13 cellular contexts compared by ENCODE assay signal in genomic region chr18:76529433-76529811, GRCh38. TPM values are rescaled to one million over a fixed set of nuclear protein-coding genes. Genes with fewer than 3 reads are reported as not detected.
DNase-seq lines count a peak whose midpoint lies in the region; ATAC-seq and TF ChIP-seq lines count a peak whose summit lies in the region.
"Had no signal": no experiment of that assay in that cellular context is flagged by ENCODE, and none has a peak within 500 bp of the region (broad histone marks: within the 10 kb centered on the region; RNA-seq: fewer than 3 reads in every experiment).

No MANE protein-coding gene starts in this region.

- H3K9me2 ChIP-seq in Karpas-422 (replicated peaks; ENCODE audit: insufficient read depth, low read length) = no peaks in the 10 kb centered on the region

- H4K20me1 ChIP-seq in Karpas-422 (ENCODE audit: insufficient read depth, low read depth, low read length) = no peaks in the 10 kb centered on the region

- H3K27me3 ChIP-seq in AG04450 (ENCODE audit: control insufficient read depth, insufficient read depth, low read length) (no peaks in the 10 kb centered on the region), Karpas-422 (ENCODE audit: low read length) (no peaks in the 10 kb centered on the region; the same call in 1 of the 2 replicates), ovary (no peaks in the 10 kb centered on the region)

- no peaks in the 10 kb centered on the region for H3K79me2 ChIP-seq in Karpas-422 (ENCODE audit: low read length)

- 21 to 53% (median 36%) methylated on average over 23 of the region's 23 CpGs for WGBS in ovary, 3 donors

- H3K36me3 ChIP-seq in Karpas-422 (ENCODE audit: insufficient read depth, low read length) (no peaks in the 10 kb centered on the region), ovary (no peaks in the 10 kb centered on the region)
- H3K36me3 ChIP-seq: SJSA1 had no signal

- H3K4me3 ChIP-seq in AG04450 (ENCODE audit: low read depth, low read length) = peak overlapping the region; percentile 61; the same call in 1 of the 2 replicates
- H3K4me3 ChIP-seq in Karpas-422 (ENCODE audit: low read length) = peak overlapping the region; percentile 68
- H3K4me3 ChIP-seq in fibroblast of mammary gland (ENCODE audit: control insufficient read depth, low read depth, low read length) = peak overlapping the region; percentile 56
- peak overlapping the region; percentile 49 for H3K4me3 ChIP-seq in ovary
- H3K4me3 ChIP-seq in coronary artery = no peak overlapping the region
- H3K4me3 ChIP-seq: SJSA1 had no signal

- H3K27ac ChIP-seq in AG04450 (ENCODE audit: low read depth, low read length) (peak overlapping the region; percentile 85), Karpas-422 (ENCODE audit: low read length) (no peak overlapping the region), ovary (peak overlapping the region; percentile 24 to 98), coronary artery (no peak overlapping the region)
- H3K27ac ChIP-seq: SJSA1 had no signal

- CTCF ChIA-PET in AG04450 (lab: Charles Lee) = interaction anchor here (0.9 to 1.7 kb wide), 4 partner anchors 9 to 131 kb away, joined by 3 to 6 read pairs (median 4); no protein-coding TSS in a partner anchor
- CTCF ChIA-PET in GM10248 (lab: Yijun Ruan, JAX) = interaction anchor here (1.1 kb wide), 1 partner anchor 19 kb away, joined by 3 read pairs; no protein-coding TSS in a partner anchor

- intact Hi-C loops in ovary (cut with DNase I) = loop anchor here in 1 of 4 donors (5.0 kb wide), 2 partner anchors 37 to 38 kb away; no protein-coding TSS in a partner anchor

- POLR2A ChIA-PET in AG04450 (lab: Yijun Ruan, JAX) = interaction anchor here (1.1 to 1.2 kb wide), 2 partner anchors 24 to 36 kb away, joined by 3 to 8 read pairs; no protein-coding TSS in a partner anchor
- POLR2A ChIA-PET in GM10248 (lab: Yijun Ruan, JAX) = no interaction called here

- no peak for TF ChIP-seq POLR2A in ovary (IDR thresholded peaks at IDR 0.05)

- H3K4me2 ChIP-seq in Karpas-422 (ENCODE audit: low read depth, low read length, poor library complexity, severe bottlenecking) = peak overlapping the region; percentile 86

- peaks cover 6% of the 10 kb centered on the region; the same call in 1 of the 2 replicates for H3K9me3 ChIP-seq in AG04450 (ENCODE audit: control insufficient read depth, insufficient read depth, low read length)
- no peaks in the 10 kb centered on the region for H3K9me3 ChIP-seq in Karpas-422 (ENCODE audit: low read length)
- no peaks in the 10 kb centered on the region for H3K9me3 ChIP-seq in ovary
- H3K9me3 ChIP-seq: SJSA1 had no signal

- no peak for TF ChIP-seq CTCF in AG04450 (IDR thresholded peaks at IDR 0.05; ENCODE audit: low read depth, low read length)
- TF ChIP-seq CTCF in fibroblast of mammary gland (conservative IDR thresholded peaks at IDR 0.05; ENCODE audit: control insufficient read depth, insufficient read depth, low read depth, low read length) = no peak
- TF ChIP-seq CTCF in ovary (IDR thresholded peaks at IDR 0.05) = no peak
- TF ChIP-seq CTCF in GM10248 (IDR thresholded peaks at IDR 0.05; ENCODE audit: control extremely low read depth, extremely low read depth, low read depth, missing control alignments) = no peak
- no peak for TF ChIP-seq CTCF in coronary artery (IDR thresholded peaks at IDR 0.05)

- no peak for DNase-seq in AG04450 (ENCODE audit: low read depth, low spot score)
- DNase-seq in Karpas-422 = no peak
- no peak for DNase-seq in fibroblast of mammary gland (ENCODE audit: low read depth)
- peak in 4 of 5 donors; percentile 45 to 77 (median 58) for DNase-seq in ovary
- DNase-seq in GM10248 (ENCODE audit: extremely low spot score) = no peak
- no peak for DNase-seq in coronary artery (ENCODE audit: low spot score)
- DNase-seq: activated CD4-positive, CD25-positive, alpha-beta regulatory T cell treated with anti-CD3 and anti-CD28 coated beads, Interleukin-2, amount 50 U/mL, for 72 hours; amniotic stem cell; NCI-H446 treated with DMSO at 0.1 percent for 48 hours had no signal

- TF ChIP-seq EP300 in ovary (IDR thresholded peaks at IDR 0.05) = no peak

- H2AFZ ChIP-seq in Karpas-422 (ENCODE audit: low read length) = peak overlapping the region; percentile 66; the same call in 1 of the 2 replicates

- H3K9ac ChIP-seq in Karpas-422 (ENCODE audit: low read length) = peak overlapping the region; percentile 59

- peaks cover 44% of the 10 kb centered on the region for H3K4me1 ChIP-seq in Karpas-422 (ENCODE audit: low read length)
- H3K4me1 ChIP-seq in ovary (ENCODE audit: insufficient read depth) = peaks cover 2% of the 10 kb centered on the region

- ATAC-seq in GM19395 (IDR thresholded peaks at IDR 0.05; ENCODE audit: unreplicated experiment) (no peak), GM21528 (IDR thresholded peaks at IDR 0.05; ENCODE audit: low FRiP score, unreplicated experiment) (no peak)
- ATAC-seq: HCT116 had no signal

RNA-seq across cellular contexts. Expression of gene ZNF516, which starts 34.4 kb away (rescaled TPM):
- 15.0 and 15.5 TPM in 2 replicates for polyA plus RNA-seq in AG04450 (2011; rRNA removed)
- 46.5 and 50.4 TPM in 2 replicates for polyA minus RNA-seq in AG04450 (2011; rRNA and poly(A)+ RNA removed)
- total RNA-seq in Karpas-422 (2014; rRNA removed; shearing (Covaris generic); ENCODE audit: low replicate concordance) = 41.0 and 53.3 TPM in 2 replicates
- total RNA-seq in ovary = 100 to 1,000 TPM in 3 of 7 donors, 10 to 100 TPM in 4; 44.9 to 110 (median 99.9) TPM
- 10 to 100 TPM; 13.5 to 25.4 TPM for polyA plus RNA-seq in ovary

Comparison
In these comparisons a context has a peak if more than half of its experiments do, and no peak if none do; other contexts are left out.
1. DNase-seq: peak in ovary (4 of 5); none in AG04450 (single experiment), Karpas-422 (single experiment), fibroblast of mammary gland (single experiment), GM10248 (single experiment) and coronary artery (single experiment).
2. H3K27ac ChIP-seq: peak in AG04450 (single experiment) and ovary (2 of 2); none in Karpas-422 (single experiment) and coronary artery (0 of 2).